ENCODE assay signal across 9 cellular contexts in the genomic region with DNA sequence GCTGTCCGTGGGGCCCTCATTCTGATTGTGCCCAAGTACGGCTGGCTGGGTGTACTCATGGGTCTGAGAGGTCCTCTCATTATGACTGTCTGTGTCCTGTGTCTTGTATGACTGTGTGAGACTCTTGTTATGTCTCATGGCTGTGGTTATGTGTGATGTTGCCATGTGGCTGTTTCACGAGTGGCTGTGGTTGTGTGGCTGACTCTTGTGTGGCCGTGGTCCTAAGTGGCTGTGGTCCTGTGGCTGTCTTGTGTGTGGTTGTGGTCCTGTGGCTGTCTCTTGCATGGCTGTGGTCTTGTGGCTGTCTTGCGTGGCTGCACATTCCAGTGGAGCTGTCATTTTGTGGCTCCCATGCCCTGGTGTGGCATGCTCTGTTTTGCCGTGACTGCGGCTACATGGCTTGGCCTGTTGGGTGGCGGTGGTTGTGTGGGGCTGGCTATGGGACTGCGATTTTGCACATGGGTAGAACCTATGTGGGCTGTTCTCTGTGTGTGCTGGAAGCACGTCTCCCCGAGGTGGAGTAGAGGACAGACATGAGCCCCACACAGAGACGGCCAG. TPM values are rescaled to one million over a fixed set of nuclear protein-coding genes. Genes with fewer than 3 reads are reported as not detected.
DNase-seq lines count a peak whose midpoint lies in the region; ATAC-seq and TF ChIP-seq lines count a peak whose summit lies in the region.
"Had no signal": no experiment of that assay in that cellular context is flagged by ENCODE, and none has a peak within 500 bp of the region (broad histone marks: within the 10 kb centered on the region; RNA-seq: fewer than 3 reads in every experiment).

No MANE protein-coding gene starts in this region.

- TF ChIP-seq POLR2A in stomach (IDR thresholded peaks at IDR 0.05) = no peak

- peak overlapping the region in 3 of 4 donors; percentile 40 to 46 (median 44) for H3K4me3 ChIP-seq in stomach

- peaks cover 2 to 6% (median 4%) of the 10 kb centered on the region in 6 donors for H3K9me3 Mint-ChIP-seq in immature natural killer cell

- peaks cover 56 to 97% (median 81%) of the 10 kb centered on the region in 4 donors for H3K4me1 ChIP-seq in stomach

- DNase-seq in NK-92 treated with Interleukin-12 subunit alpha and Interleukin-12 subunit beta, amount 100 ng/mL, for 24 hours (lab: John Stamatoyannopoulos, UW) = peak; percentile 33
- DNase-seq in NK-92 (lab: John Stamatoyannopoulos, UW; ENCODE audit: unreplicated experiment) (no peak), activated T-cell treated with anti-CD3 and anti-CD28 coated beads for 24 hours (ENCODE audit: low read depth) (peak; percentile 61), immature natural killer cell (peak; percentile 85 to 90 (median 85)), stomach (no peak), putamen (ENCODE audit: low spot score) (no peak)

- intact Hi-C loops in stomach (cut with DNase I; ENCODE audit: low total_unique reads) = no loop called here

- peaks cover 35 to 45% (median 37%) of the 10 kb centered on the region in 3 donors for H3K27me3 Mint-ChIP-seq in immature natural killer cell (ENCODE audit: low read depth in 3 of 3)

- 57 to 82% (median 71%) methylated on average over 12 of the region's 12 CpGs for WGBS in stomach, 5 donors

- TF ChIP-seq CTCF in stomach (IDR thresholded peaks at IDR 0.05) = no peak

- no peak for ATAC-seq in HG03342 (IDR thresholded peaks at IDR 0.05; ENCODE audit: unreplicated experiment)
- ATAC-seq in GM21619 (IDR thresholded peaks at IDR 0.05; ENCODE audit: unreplicated experiment) = no peak

- no peaks in the 10 kb centered on the region for H3K9me3 ChIP-seq in stomach

- TF ChIP-seq EP300 in stomach (IDR thresholded peaks at IDR 0.05) = no peak

- H3K27me3 ChIP-seq in stomach = peaks cover 0 to 6% (median 0%) of the 10 kb centered on the region in 3 donors

- peaks cover 0 to 12% (median 9%) of the 10 kb centered on the region in 4 donors for H3K36me3 ChIP-seq in stomach

- peak overlapping the region; percentile 79 to 96 (median 86) for H3K27ac ChIP-seq in stomach

- H3K27ac Mint-ChIP-seq in immature natural killer cell = peak overlapping the region; percentile 87 to 99 (median 94)

- no peaks in the 10 kb centered on the region for H3K36me3 Mint-ChIP-seq in immature natural killer cell

- peaks cover 53 to 60% of the 10 kb centered on the region in 2 donors for H3K4me1 Mint-ChIP-seq in immature natural killer cell

- H3K4me3 Mint-ChIP-seq in immature natural killer cell = peak overlapping the region; percentile 71 to 90 (median 78)

RNA-seq across cellular contexts. Expression of a gene that starts 2.5 kb away (rescaled TPM):
- 1 to 10 TPM; 1.1 to 2.2 (median 2.1) TPM for polyA plus RNA-seq in immature natural killer cell
- total RNA-seq in stomach = 10 to 100 TPM in 2 of 5 donors, 1 to 10 TPM in 2, not detected in 1; 1.3 to 19.3 (median 7.6) TPM
- polyA plus RNA-seq in stomach = 1 to 10 TPM; 4.1 to 5.5 (median 5.0) TPM
- total RNA-seq: SK-MEL-5 had no signal

RNA-seq across cellular contexts. Expression of a gene that starts 16.4 kb away (rescaled TPM):
- polyA plus RNA-seq in immature natural killer cell (10 to 100 TPM; 13.2 to 16.5 (median 16.3) TPM), stomach (10 to 100 TPM; 64.7 to 88.2 (median 77.9) TPM)
- 100 to 1,000 TPM in 1 of 5 donors, 10 to 100 TPM in 4; 29.6 to 373 (median 36.5) TPM for total RNA-seq in stomach

RNA-seq across cellular contexts. Expression of a gene that starts 18.0 kb away (rescaled TPM):
- polyA plus RNA-seq in immature natural killer cell (1 to 10 TPM in 2 of 3 donors, not detected in 1; 1.2 to 2.8 TPM), stomach (10 to 100 TPM in 1 of 3 donors, 1 to 10 TPM in 2; 6.9 to 26.2 (median 9.5) TPM)
- total RNA-seq in stomach = 100 to 1,000 TPM in 1 of 5 donors, 10 to 100 TPM in 4; 10.1 to 122 (median 26.3) TPM

RNA-seq across cellular contexts. Expression of a gene that starts 50.1 kb away (rescaled TPM):
- polyA plus RNA-seq in immature natural killer cell (10 to 100 TPM; 56.8 to 92.5 (median 66.0) TPM), stomach (100 to 1,000 TPM in 1 of 3 donors, 10 to 100 TPM in 2; 74.8 to 114 (median 94.7) TPM)
- 100 to 1,000 TPM in 3 of 5 donors, 10 to 100 TPM in 2; 20.4 to 942 (median 117) TPM for total RNA-seq in stomach

RNA-seq across cellular contexts. Expression of a gene that starts 50.1 kb away (rescaled TPM):
- polyA plus RNA-seq in immature natural killer cell (100 to 1,000 TPM; 395 to 487 (median 487) TPM), stomach (10 to 100 TPM; 64.3 to 87.2 (median 64.6) TPM)
- 100 to 1,000 TPM in 3 of 5 donors, 10 to 100 TPM in 2; 32.3 to 421 (median 150) TPM for total RNA-seq in stomach

Comparison
In these comparisons a context has a peak if more than half of its experiments do, and no peak if none do; other contexts are left out.
1. DNase-seq: peak in NK-92 treated with Interleukin-12 subunit alpha and Interleukin-12 subunit beta, amount 100 ng/mL, for 24 hours (single experiment), activated T-cell treated with anti-CD3 and anti-CD28 coated beads for 24 hours (single experiment) and immature natural killer cell (3 of 3); none in NK-92 (single experiment), stomach (single experiment) and putamen (single experiment).